Comparison of ENCODE assay signal across 17 cellular contexts in genomic region chr4:184529283-184529682, GRCh38. TPM values are rescaled to one million over a fixed set of nuclear protein-coding genes. Genes with fewer than 3 reads are reported as not detected.
A peak's percentile ranks its signal among the peaks of the same experiment; 100 is the strongest.
DNase-seq lines count a peak whose midpoint lies in the region; FAIRE-seq and TF ChIP-seq lines count a peak whose summit lies in the region.
"Had no signal": no experiment of that assay in that cellular context is flagged by ENCODE, and none has a peak within 500 bp of the region (broad histone marks: within the 10 kb centered on the region; RNA-seq: fewer than 3 reads in every experiment).

No MANE protein-coding gene starts in this region.

- no peak for FAIRE-seq in bronchial epithelial cell (lab: Jason Lieb, UNC)
- FAIRE-seq: small intestine had no signal

- peaks cover 13% of the 10 kb centered on the region for H3K4me1 ChIP-seq in neuron (ENCODE audit: insufficient read depth, low read length)
- H3K4me1 ChIP-seq: parathyroid adenoma, vagina had no signal

- H3K9me3 ChIP-seq in neuron (ENCODE audit: low read length): peaks cover 3% of the 10 kb centered on the region
- H3K9me3 ChIP-seq: left lung, vagina had no signal

- no peaks in the 10 kb centered on the region for H3K27me3 ChIP-seq in bronchial epithelial cell (ENCODE audit: control insufficient read depth, insufficient read depth, low read length)
- no peaks in the 10 kb centered on the region for H3K27me3 ChIP-seq in neuron (ENCODE audit: insufficient read depth, low read length)
- H3K27me3 ChIP-seq: left lung, vagina had no signal

- DNase-seq in EL (peak; percentile 31), bronchial epithelial cell (ENCODE audit: low read depth) (peak; percentile 82), NCI-H446 treated with DMSO at 0.1 percent for 48 hours (lab: John Stamatoyannopoulos, UW) (no peak), NCI-H187 (lab: John Stamatoyannopoulos, UW) (no peak), NCI-H2196 treated with DMSO at 0.1 percent for 48 hours (lab: John Stamatoyannopoulos, UW; ENCODE audit: unreplicated experiment) (no peak), NCI-H1105 (lab: John Stamatoyannopoulos, UW) (no peak)
- DNase-seq: aorta; DMS 273 treated with DMSO at 0.1 percent for 48 hours; left lung; NCI-H187 treated with DMSO at 0.1 percent for 48 hours; NCI-H524; small intestine; stimulated activated naive CD4-positive, alpha-beta T cell had no signal

- no peak overlapping the region for H3K4me3 ChIP-seq in bronchial epithelial cell (ENCODE audit: low read depth, low read length)
- H3K4me3 ChIP-seq in neuron (ENCODE audit: low read length): peak overlapping the region; percentile 1
- H3K4me3 ChIP-seq: left lung, vagina had no signal

- H2AFZ ChIP-seq in neuron (ENCODE audit: low read depth, low read length): peak overlapping the region; percentile 47
- H2AFZ ChIP-seq: parathyroid adenoma had no signal

- H3K36me3 ChIP-seq in bronchial epithelial cell (ENCODE audit: control insufficient read depth, insufficient read depth, low read length): no peaks in the 10 kb centered on the region
- no peaks in the 10 kb centered on the region for H3K36me3 ChIP-seq in neuron (ENCODE audit: insufficient read depth, low read length)
- H3K36me3 ChIP-seq: left lung, vagina had no signal

- TF ChIP-seq CTCF in bronchial epithelial cell (IDR thresholded peaks at IDR 0.05; ENCODE audit: insufficient read depth, low read length, severe bottlenecking): no peak

TF ChIP-seq in PFSK-1, 5 proteins besides CTCF, POLR2A, EP300 and RAD21:
- TF ChIP-seq SIN3A (IDR thresholded peaks at IDR 0.05; ENCODE audit: borderline replicate concordance, insufficient read depth, low read length): 0 out of 2 replicates have a peak, but pooled peaks have one; percentile 45
- TF ChIP-seq POLR2AphosphoS5 (IDR thresholded peaks at IDR 0.05; ENCODE audit: low read depth, low read length): no peak
- TF ChIP-seq TAF1 (IDR thresholded peaks at IDR 0.05; ENCODE audit: borderline replicate concordance, insufficient read depth, low read length): no peak
- no peak for TF ChIP-seq FOXP2 (optimal IDR thresholded peaks at IDR 0.05; ENCODE audit: borderline replicate concordance, extremely low read depth, extremely low read length, insufficient read depth)
- TF ChIP-seq, protein P1, sequence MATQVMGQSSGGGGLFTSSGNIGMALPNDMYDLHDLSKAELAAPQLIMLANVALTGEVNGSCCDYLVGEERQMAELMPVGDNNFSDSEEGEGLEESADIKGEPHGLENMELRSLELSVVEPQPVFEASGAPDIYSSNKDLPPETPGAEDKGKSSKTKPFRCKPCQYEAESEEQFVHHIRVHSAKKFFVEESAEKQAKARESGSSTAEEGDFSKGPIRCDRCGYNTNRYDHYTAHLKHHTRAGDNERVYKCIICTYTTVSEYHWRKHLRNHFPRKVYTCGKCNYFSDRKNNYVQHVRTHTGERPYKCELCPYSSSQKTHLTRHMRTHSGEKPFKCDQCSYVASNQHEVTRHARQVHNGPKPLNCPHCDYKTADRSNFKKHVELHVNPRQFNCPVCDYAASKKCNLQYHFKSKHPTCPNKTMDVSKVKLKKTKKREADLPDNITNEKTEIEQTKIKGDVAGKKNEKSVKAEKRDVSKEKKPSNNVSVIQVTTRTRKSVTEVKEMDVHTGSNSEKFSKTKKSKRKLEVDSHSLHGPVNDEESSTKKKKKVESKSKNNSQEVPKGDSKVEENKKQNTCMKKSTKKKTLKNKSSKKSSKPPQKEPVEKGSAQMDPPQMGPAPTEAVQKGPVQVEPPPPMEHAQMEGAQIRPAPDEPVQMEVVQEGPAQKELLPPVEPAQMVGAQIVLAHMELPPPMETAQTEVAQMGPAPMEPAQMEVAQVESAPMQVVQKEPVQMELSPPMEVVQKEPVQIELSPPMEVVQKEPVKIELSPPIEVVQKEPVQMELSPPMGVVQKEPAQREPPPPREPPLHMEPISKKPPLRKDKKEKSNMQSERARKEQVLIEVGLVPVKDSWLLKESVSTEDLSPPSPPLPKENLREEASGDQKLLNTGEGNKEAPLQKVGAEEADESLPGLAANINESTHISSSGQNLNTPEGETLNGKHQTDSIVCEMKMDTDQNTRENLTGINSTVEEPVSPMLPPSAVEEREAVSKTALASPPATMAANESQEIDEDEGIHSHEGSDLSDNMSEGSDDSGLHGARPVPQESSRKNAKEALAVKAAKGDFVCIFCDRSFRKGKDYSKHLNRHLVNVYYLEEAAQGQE (IDR thresholded peaks at IDR 0.05; ENCODE audit: insufficient read depth in 1 of 2, low read depth in 2 of 2, low read length in 2 of 2): 0 out of 4 replicates have a peak, but pooled peaks of 1 of the 2 experiments have one; percentile 38

RNA-seq across cellular contexts. Expression of gene IRF2, which starts 54.9 kb away (rescaled TPM):
- polyA plus RNA-seq in PFSK-1 (2012; ENCODE audit: insufficient read length, low read depth): 19.0 TPM
- 15.2 and 16.1 TPM in 2 replicates for total RNA-seq in bronchial epithelial cell

Comparison
In these comparisons a context has a peak if more than half of its experiments do, and no peak if none do; other contexts are left out.
1. DNase-seq: peak in EL (single experiment) and bronchial epithelial cell (single experiment); none in NCI-H446 treated with DMSO at 0.1 percent for 48 hours (single experiment), NCI-H187 (0 of 2), NCI-H2196 treated with DMSO at 0.1 percent for 48 hours (single experiment) and NCI-H1105 (single experiment).